In genomic region chr17:44769647-44770084, GRCh38 we compare ENCODE assay signal across 1 cellular context.
TF ChIP-seq lines count a peak whose summit lies in the region.

No MANE protein-coding gene starts in this region.

TF ChIP-seq in H1, 55 proteins besides CTCF, POLR2A, EP300 and RAD21:
- TF ChIP-seq SIX5 (IDR thresholded peaks at IDR 0.05; ENCODE audit: low read depth, low read length) (no peak), SP4 (IDR thresholded peaks at IDR 0.05; ENCODE audit: low read length) (no peak), RFX5 (IDR thresholded peaks at IDR 0.05; ENCODE audit: borderline replicate concordance, low read depth, low read length) (no peak), POU5F1 (IDR thresholded peaks at IDR 0.05; ENCODE audit: low read depth, low read length) (no peak), SUZ12 (IDR thresholded peaks at IDR 0.05; ENCODE audit: low read length) (no peak), USF2 (IDR thresholded peaks at IDR 0.05; ENCODE audit: low read length) (no peak), NRF1 (IDR thresholded peaks at IDR 0.05; ENCODE audit: low read depth, low read length) (no peak), CHD1 (IDR thresholded peaks at IDR 0.05; ENCODE audit: low read depth, low read length) (no peak), ATF3 (IDR thresholded peaks at IDR 0.05; ENCODE audit: insufficient read depth, low read depth, low read length) (no peak)
